8 cellular contexts compared by ENCODE assay signal in genomic region chr12:65741662-65742480, GRCh38.
DNase-seq lines count a peak whose midpoint lies in the region; ATAC-seq and TF ChIP-seq lines count a peak whose summit lies in the region.

No MANE protein-coding gene starts in this region.

- DNase-seq in GM12865 (ENCODE audit: low read depth) (peak; percentile 40), HL-60 (ENCODE audit: low read depth in 1 of 2, low spot score in 1 of 2) (no peak), glomerular visceral epithelial cell (ENCODE audit: extremely low spot score) (peak; percentile 63), NCI-H1105 (lab: John Stamatoyannopoulos, UW) (no peak)
- peak; percentile 2 for DNase-seq in activated naive CD4-positive, alpha-beta T cell treated with Interleukin-2 at 50 U/mL for 16 hours

- H3K4me1 ChIP-seq in neutrophil (ENCODE audit: control insufficient read depth in 1 of 2, insufficient read depth in 1 of 2, low read depth in 1 of 2, low read length in 1 of 2): peaks cover 12 to 18% of the 10 kb centered on the region in 2 experiments

- peaks cover 22% of the 10 kb centered on the region for H3K27me3 ChIP-seq in HL-60 (ENCODE audit: insufficient read depth, poor library complexity, severe bottlenecking)
- H3K27me3 ChIP-seq in neutrophil: peaks cover 88% of the 10 kb centered on the region

- H3K27ac ChIP-seq in HL-60 (replicated peaks) (no peak overlapping the region), neutrophil (no peak overlapping the region)

- ATAC-seq in GM18517 (IDR thresholded peaks at IDR 0.05; ENCODE audit: unreplicated experiment): no peak
- no peak for ATAC-seq in GM21786 (IDR thresholded peaks at IDR 0.05; ENCODE audit: unreplicated experiment)

- TF ChIP-seq CTCF in GM12865 (IDR thresholded peaks at IDR 0.05; ENCODE audit: insufficient read depth, low read depth, low read length, missing control alignments): no peak
- TF ChIP-seq CTCF in HL-60 (IDR thresholded peaks at IDR 0.05; ENCODE audit: insufficient read depth, low read length): no peak
- TF ChIP-seq CTCF in neutrophil (IDR thresholded peaks at IDR 0.05): no peak

- no peaks in the 10 kb centered on the region for H3K9me3 ChIP-seq in neutrophil

- peak overlapping the region; percentile 69 for H3K4me3 ChIP-seq in GM12865 (ENCODE audit: low read depth, low read length)
- peak overlapping the region; percentile 66 for H3K4me3 ChIP-seq in HL-60 (replicated peaks; ENCODE audit: insufficient read depth, low read length)
- peak overlapping the region; percentile 40 to 60 for H3K4me3 ChIP-seq in neutrophil (ENCODE audit: low read depth in 1 of 2, low read length in 1 of 2)

- no peaks in the 10 kb centered on the region for H3K36me3 ChIP-seq in neutrophil

Comparison
In these comparisons a context has a peak if more than half of its experiments do, and no peak if none do; other contexts are left out.
1. DNase-seq: peak in GM12865 (single experiment), activated naive CD4-positive, alpha-beta T cell treated with Interleukin-2 at 50 U/mL for 16 hours (single experiment) and glomerular visceral epithelial cell (single experiment); none in HL-60 (0 of 2) and NCI-H1105 (single experiment).
2. Peak in every context shown above with its lines, with median percentiles within 50 percentile points of each other: H3K4me3 ChIP-seq.